ENCODE assay signal across 1 cellular context in genomic region chr3:120244834-120245225, GRCh38.
TF ChIP-seq lines count a peak whose summit lies in the region.

No MANE protein-coding gene starts in this region.

TF ChIP-seq in GM23338, 12 proteins besides CTCF, POLR2A, EP300 and RAD21 (continued from another document):
- TF ChIP-seq ZNF462 (CRISPR knock-in tag; IDR thresholded peaks at IDR 0.05) (no peak), JUNB (IDR thresholded peaks at IDR 0.05; ENCODE audit: unreplicated experiment) (no peak), CREB1 (CRISPR knock-in tag; IDR thresholded peaks at IDR 0.05; ENCODE audit: low read depth) (no peak)
- TF ChIP-seq, protein P1, sequence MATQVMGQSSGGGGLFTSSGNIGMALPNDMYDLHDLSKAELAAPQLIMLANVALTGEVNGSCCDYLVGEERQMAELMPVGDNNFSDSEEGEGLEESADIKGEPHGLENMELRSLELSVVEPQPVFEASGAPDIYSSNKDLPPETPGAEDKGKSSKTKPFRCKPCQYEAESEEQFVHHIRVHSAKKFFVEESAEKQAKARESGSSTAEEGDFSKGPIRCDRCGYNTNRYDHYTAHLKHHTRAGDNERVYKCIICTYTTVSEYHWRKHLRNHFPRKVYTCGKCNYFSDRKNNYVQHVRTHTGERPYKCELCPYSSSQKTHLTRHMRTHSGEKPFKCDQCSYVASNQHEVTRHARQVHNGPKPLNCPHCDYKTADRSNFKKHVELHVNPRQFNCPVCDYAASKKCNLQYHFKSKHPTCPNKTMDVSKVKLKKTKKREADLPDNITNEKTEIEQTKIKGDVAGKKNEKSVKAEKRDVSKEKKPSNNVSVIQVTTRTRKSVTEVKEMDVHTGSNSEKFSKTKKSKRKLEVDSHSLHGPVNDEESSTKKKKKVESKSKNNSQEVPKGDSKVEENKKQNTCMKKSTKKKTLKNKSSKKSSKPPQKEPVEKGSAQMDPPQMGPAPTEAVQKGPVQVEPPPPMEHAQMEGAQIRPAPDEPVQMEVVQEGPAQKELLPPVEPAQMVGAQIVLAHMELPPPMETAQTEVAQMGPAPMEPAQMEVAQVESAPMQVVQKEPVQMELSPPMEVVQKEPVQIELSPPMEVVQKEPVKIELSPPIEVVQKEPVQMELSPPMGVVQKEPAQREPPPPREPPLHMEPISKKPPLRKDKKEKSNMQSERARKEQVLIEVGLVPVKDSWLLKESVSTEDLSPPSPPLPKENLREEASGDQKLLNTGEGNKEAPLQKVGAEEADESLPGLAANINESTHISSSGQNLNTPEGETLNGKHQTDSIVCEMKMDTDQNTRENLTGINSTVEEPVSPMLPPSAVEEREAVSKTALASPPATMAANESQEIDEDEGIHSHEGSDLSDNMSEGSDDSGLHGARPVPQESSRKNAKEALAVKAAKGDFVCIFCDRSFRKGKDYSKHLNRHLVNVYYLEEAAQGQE (IDR thresholded peaks at IDR 0.05; ENCODE audit: unreplicated experiment) = no peak
TF ChIP-seq in GM23338: peak in this region for 0.
